20 cellular contexts compared by ENCODE assay signal in genomic region chr3:193396451-193397244, GRCh38. TPM values are rescaled to one million over a fixed set of nuclear protein-coding genes. Genes with fewer than 3 reads are reported as not detected.
"Had no signal": no experiment of that assay in that cellular context is flagged by ENCODE, and none has a peak within 500 bp of the region (broad histone marks: within the 10 kb centered on the region; RNA-seq: fewer than 3 reads in every experiment).

No MANE protein-coding gene starts in this region.

- H3K27ac Mint-ChIP-seq: activated B cell treated with CpG ODN at 0.5 μM for 24 hours; activated CD4-positive, alpha-beta T cell treated with anti-CD3 and anti-CD28 coated beads, Interleukin-2, amount 10 ng/mL, durations not matched to agents 24 days and 14 days; activated naive CD8-positive, alpha-beta T cell treated with anti-CD3 and anti-CD28 coated beads, Interleukin-2, amount 10 ng/mL, durations not matched to agents 7 days and 5 days; natural killer cell had no signal

- H3K4me3 ChIP-seq: cardiac muscle cell, psoas muscle, sigmoid colon, spleen, stomach, testis had no signal

- H3K36me3 Mint-ChIP-seq: activated naive CD8-positive, alpha-beta T cell treated with anti-CD3 and anti-CD28 coated beads, Interleukin-2, amount 10 ng/mL, durations not matched to agents 7 days and 5 days; natural killer cell had no signal

- DNase-seq: activated B cell treated with CpG ODN at 0.5 μM for 24 hours; activated CD4-positive, alpha-beta T cell treated with anti-CD3 and anti-CD28 coated beads, Interleukin-2, amount 10 ng/mL, durations not matched to agents 24 days and 14 days; activated CD8-positive, alpha-beta memory T cell treated with anti-CD3 and anti-CD28 coated beads, Interleukin-2, amount 50 U/mL, for 48 hours; activated naive CD4-positive, alpha-beta T cell; activated naive CD8-positive, alpha-beta T cell treated with anti-CD3 and anti-CD28 coated beads, Interleukin-2, amount 10 ng/mL, durations not matched to agents 7 days and 5 days; anterior cingulate cortex; hippocampal formation; kidney; mesendoderm; natural killer cell; psoas muscle; sigmoid colon; spleen; stimulated activated CD4-positive, alpha-beta T cell treated with anti-CD3 and anti-CD28 coated beads, Interleukin-1b, Interleukin-23, amount 100 ng/mL, for 48 hours; stomach; testis had no signal

- ATAC-seq: natural killer cell, psoas muscle had no signal

- H3K9me3 Mint-ChIP-seq: activated B cell treated with CpG ODN at 0.5 μM for 24 hours; activated CD4-positive, alpha-beta T cell treated with anti-CD3 and anti-CD28 coated beads, Interleukin-2, amount 10 ng/mL, durations not matched to agents 24 days and 14 days; activated naive CD8-positive, alpha-beta T cell treated with anti-CD3 and anti-CD28 coated beads, Interleukin-2, amount 10 ng/mL, durations not matched to agents 7 days and 5 days had no signal

- H3K27me3 ChIP-seq: sigmoid colon, spleen, stomach, testis had no signal

- H3K4me3 Mint-ChIP-seq: activated B cell treated with CpG ODN at 0.5 μM for 24 hours; activated CD4-positive, alpha-beta T cell treated with anti-CD3 and anti-CD28 coated beads, Interleukin-2, amount 10 ng/mL, durations not matched to agents 24 days and 14 days; activated naive CD8-positive, alpha-beta T cell treated with anti-CD3 and anti-CD28 coated beads, Interleukin-2, amount 10 ng/mL, durations not matched to agents 7 days and 5 days; natural killer cell had no signal

- H3K4me1 Mint-ChIP-seq: activated B cell treated with CpG ODN at 0.5 μM for 24 hours; activated CD4-positive, alpha-beta T cell treated with anti-CD3 and anti-CD28 coated beads, Interleukin-2, amount 10 ng/mL, durations not matched to agents 24 days and 14 days; activated naive CD8-positive, alpha-beta T cell treated with anti-CD3 and anti-CD28 coated beads, Interleukin-2, amount 10 ng/mL, durations not matched to agents 7 days and 5 days; natural killer cell had no signal

- H3K4me1 ChIP-seq: psoas muscle, sigmoid colon, spleen, stomach had no signal

- H3K36me3 ChIP-seq: cardiac muscle cell, sigmoid colon, spleen, stomach had no signal

- H3K9me3 ChIP-seq: psoas muscle, sigmoid colon, spleen, stomach, testis had no signal

- H3K27me3 Mint-ChIP-seq: activated naive CD8-positive, alpha-beta T cell treated with anti-CD3 and anti-CD28 coated beads, Interleukin-2, amount 10 ng/mL, durations not matched to agents 7 days and 5 days had no signal

- H3K27ac ChIP-seq: cardiac muscle cell, psoas muscle, sigmoid colon, spleen, stomach, testis had no signal

RNA-seq across cellular contexts. Expression of gene ATP13A5, which starts 18.1 kb away (rescaled TPM):
- total RNA-seq: activated B cell treated with CpG ODN at 0.5 μM for 24 hours; activated CD4-positive, alpha-beta T cell treated with anti-CD3 and anti-CD28 coated beads, Interleukin-2, amount 10 ng/mL, durations not matched to agents 24 days and 14 days; activated naive CD8-positive, alpha-beta T cell treated with anti-CD3 and anti-CD28 coated beads, Interleukin-2, amount 10 ng/mL, durations not matched to agents 7 days and 5 days; cardiac muscle cell; kidney; liver; natural killer cell; psoas muscle; spleen; T-helper 2 cell treated with Interferon-gamma antibody and Interleukin-4, amounts not matched to agents 100 ng/mL and 5 ng/mL, for 36 hours; urinary bladder had no signal
- polyA plus RNA-seq: urinary bladder had no signal
